Comparison of ENCODE assay signal across 17 cellular contexts in genomic region chr7:106730021-106730420, GRCh38.
A peak's percentile ranks its signal among the peaks of the same experiment; 100 is the strongest.
DNase-seq lines count a peak whose midpoint lies in the region; ATAC-seq lines count a peak whose summit lies in the region.
"Had no signal": no experiment of that assay in that cellular context is flagged by ENCODE, and none has a peak within 500 bp of the region (broad histone marks: within the 10 kb centered on the region; RNA-seq: fewer than 3 reads in every experiment).

No MANE protein-coding gene starts in this region.

- H3K9me3 Mint-ChIP-seq in activated T-cell treated with anti-CD3 and anti-CD28 coated beads, Interleukin-2, amount 50 U/mL, for 72 hours = peaks cover 2 to 3% of the 10 kb centered on the region in 2 donors
- H3K9me3 Mint-ChIP-seq: stimulated activated memory B cell treated with anti-CD40 and anti-IgM and Interleukin-4, amounts not matched to agents 10 μg/mL and 1 μg/mL and 100 μg/mL, for 72 hours had no signal

- H3K36me3 Mint-ChIP-seq in activated T-cell treated with anti-CD3 and anti-CD28 coated beads, Interleukin-2, amount 50 U/mL, for 72 hours (ENCODE audit: insufficient read depth in 2 of 2) = peaks cover 4 to 6% of the 10 kb centered on the region in 2 donors
- H3K36me3 Mint-ChIP-seq: stimulated activated memory B cell treated with anti-CD40 and anti-IgM and Interleukin-4, amounts not matched to agents 10 μg/mL and 1 μg/mL and 100 μg/mL, for 72 hours had no signal

- H3K4me1 Mint-ChIP-seq in activated T-cell treated with anti-CD3 and anti-CD28 coated beads, Interleukin-2, amount 50 U/mL, for 72 hours (ENCODE audit: low read depth) = peaks cover 42% of the 10 kb centered on the region

- peak; percentile 67 to 74 for ATAC-seq in activated T-cell treated with anti-CD3 and anti-CD28 coated beads, Interleukin-2, amount 50 U/mL, for 72 hours (replicated peaks in 1 of 2)
- ATAC-seq: stimulated activated memory B cell treated with anti-CD40 and anti-IgM and Interleukin-4, amounts not matched to agents 10 μg/mL and 1 μg/mL and 100 μg/mL, for 72 hours had no signal

- DNase-seq in activated T-cell treated with anti-CD3 and anti-CD28 coated beads, Interleukin-2, amount 50 U/mL, for 72 hours = peak in 1 of 2 donors; percentile 10
- DNase-seq in activated T-cell treated with anti-CD3 and anti-CD28 coated beads, Interleukin-2, amount 50 U/mL, for 1 hour = no peak
- peak; percentile 57 for DNase-seq in DMS53 (lab: John Stamatoyannopoulos, UW)
- peak; percentile 59 for DNase-seq in M059J (ENCODE audit: low read depth)
- DNase-seq in epithelial cell of prostate (ENCODE audit: low read depth, low spot score) = peak; percentile 87
- no peak for DNase-seq in NCI-H1105 treated with DMSO at 0.1 percent for 48 hours (lab: John Stamatoyannopoulos, UW)
- DNase-seq in NCI-H1694 (lab: John Stamatoyannopoulos, UW) = no peak
- no peak for DNase-seq in MV-4-11 (lab: John Stamatoyannopoulos, UW)
- DNase-seq: EL, NCI-H1048, NCI-H2081, NCI-H526 treated with DMSO at 0.1 percent for 48 hours, SHP77 treated with DMSO at 0.1 percent for 48 hours, tibial artery had no signal

- H3K4me3 Mint-ChIP-seq in activated T-cell treated with anti-CD3 and anti-CD28 coated beads, Interleukin-2, amount 50 U/mL, for 72 hours = no peak overlapping the region
- H3K4me3 Mint-ChIP-seq: stimulated activated memory B cell treated with anti-CD40 and anti-IgM and Interleukin-4, amounts not matched to agents 10 μg/mL and 1 μg/mL and 100 μg/mL, for 72 hours; T-helper 1 cell treated with Interleukin-12 subunit alpha and Interleukin-12 subunit beta and Interleukin-4 antibody, amounts not matched to agents 30 μg/mL and 1 μg/mL, for 36 hours had no signal

- H3K27ac ChIP-seq in epithelial cell of prostate = peak overlapping the region; percentile 84
- H3K27ac ChIP-seq: hepatocyte, tibial artery had no signal

- H3K27me3 Mint-ChIP-seq in activated T-cell treated with anti-CD3 and anti-CD28 coated beads, Interleukin-2, amount 50 U/mL, for 72 hours (ENCODE audit: low read depth) = no peaks in the 10 kb centered on the region
- H3K27me3 Mint-ChIP-seq: stimulated activated memory B cell treated with anti-CD40 and anti-IgM and Interleukin-4, amounts not matched to agents 10 μg/mL and 1 μg/mL and 100 μg/mL, for 72 hours had no signal

- H3K27ac Mint-ChIP-seq in activated T-cell treated with anti-CD3 and anti-CD28 coated beads, Interleukin-2, amount 50 U/mL, for 72 hours = peak overlapping the region; percentile 4
- H3K27ac Mint-ChIP-seq: T-helper 1 cell treated with Interleukin-12 subunit alpha and Interleukin-12 subunit beta and Interleukin-4 antibody, amounts not matched to agents 30 μg/mL and 1 μg/mL, for 36 hours had no signal

Comparison
In these comparisons a context has a peak if more than half of its experiments do, and no peak if none do; other contexts are left out.
1. DNase-seq: peak in DMS53 (single experiment), M059J (single experiment) and epithelial cell of prostate (single experiment); none in activated T-cell treated with anti-CD3 and anti-CD28 coated beads, Interleukin-2, amount 50 U/mL, for 1 hour (single experiment), NCI-H1105 treated with DMSO at 0.1 percent for 48 hours (single experiment), NCI-H1694 (single experiment) and MV-4-11 (single experiment).